29 cellular contexts compared by ENCODE assay signal in the genomic region with DNA sequence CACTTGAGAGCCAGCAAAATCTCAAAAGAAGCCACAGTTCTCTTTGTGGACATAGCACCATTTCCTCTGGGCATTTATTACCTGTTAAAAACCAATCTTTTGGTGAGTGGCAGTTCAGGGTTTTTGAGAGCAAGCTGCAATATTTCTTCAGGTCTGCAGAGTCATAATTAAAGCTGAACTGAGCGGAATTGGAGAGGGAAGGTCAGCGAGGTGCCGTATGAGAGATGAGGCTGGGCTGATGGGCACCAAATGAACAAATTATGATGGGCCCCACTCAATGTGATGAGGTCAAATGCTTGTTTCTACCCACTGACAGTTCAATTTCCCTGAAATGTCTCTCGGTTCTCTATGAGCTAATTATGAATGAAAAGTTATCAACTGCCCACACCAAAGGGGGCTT.
"Had no signal": no experiment of that assay in that cellular context is flagged by ENCODE, and none has a peak within 500 bp of the region (broad histone marks: within the 10 kb centered on the region; RNA-seq: fewer than 3 reads in every experiment).

No MANE protein-coding gene starts in this region.

- H3K36me3 ChIP-seq: lower lobe of right lung, neural progenitor cell, thyroid gland, transverse colon, upper lobe of left lung, vagina had no signal

- H3K4me3 ChIP-seq: left lung, lower lobe of right lung, neural progenitor cell, skin epidermis, stomach, testis, thyroid gland, transverse colon, upper lobe of left lung, vagina had no signal

- H3K9me3 ChIP-seq: neutrophil, testis, thyroid gland had no signal

- H3K27me3 ChIP-seq: left lung, neural progenitor cell, neutrophil, stomach, testis, thyroid gland, transverse colon, upper lobe of left lung, vagina had no signal

- H3K4me1 ChIP-seq: left lung, lower lobe of right lung, neural progenitor cell, parathyroid adenoma, stomach, testis, thyroid gland, transverse colon, upper lobe of left lung, vagina had no signal

- H3K27ac ChIP-seq: left lung, lower lobe of right lung, neural progenitor cell, neutrophil, parathyroid adenoma, skin epidermis, stomach, testis, thyroid gland, transverse colon, upper lobe of left lung, vagina had no signal

- DNase-seq: hypothalamus; immature natural killer cell; kidney; left colon; left lung; lower lobe of right lung; mammary epithelial cell; mesenchymal stem cell; naive B cell; natural killer cell; nephron progenitor cell; occipital lobe; right cardiac atrium; stimulated activated CD4-positive, alpha-beta T cell treated with anti-CD3 and anti-CD28 coated beads, Interleukin-12 subunit alpha, Interleukin-12 subunit beta, amount 100 ng/mL, for 4 hours; stimulated activated CD4-positive, alpha-beta T cell treated with anti-CD3 and anti-CD28 coated beads, Interleukin-15, amount 100 ng/mL, for 24 hours; stimulated activated CD4-positive, alpha-beta T cell treated with anti-CD3 and anti-CD28 coated beads, Interleukin-2, amount 100 ng/mL, for 24 hours; stimulated activated CD4-positive, alpha-beta T cell treated with anti-CD3 and anti-CD28 coated beads, Interleukin-4, amount 100 ng/mL, for 1 hour; stimulated activated naive B cell treated with anti-CD40 and anti-IgM and Interleukin-4, amounts not matched to agents 10 μg/mL and 1 μg/mL and 100 μg/mL, for 72 hours; stimulated activated naive CD8-positive, alpha-beta T cell treated with anti-CD3 and anti-CD28 coated beads, Interleukin-15, Interleukin-2, amounts not matched to agents 100 U/mL and 50 U/mL, for 24 hours; stomach; testis; thyroid gland; transverse colon; upper lobe of left lung had no signal
